In genomic region chr18:36191711-36192110, GRCh38 we compare ENCODE assay signal across 26 cellular contexts. TPM values are rescaled to one million over a fixed set of nuclear protein-coding genes. Genes with fewer than 3 reads are reported as not detected.
DNase-seq lines count a peak whose midpoint lies in the region; ATAC-seq, FAIRE-seq and TF ChIP-seq lines count a peak whose summit lies in the region.
"Had no signal": no experiment of that assay in that cellular context is flagged by ENCODE, and none has a peak within 500 bp of the region (broad histone marks: within the 10 kb centered on the region; RNA-seq: fewer than 3 reads in every experiment).

No MANE protein-coding gene starts in this region.

- H3K9me3 ChIP-seq in HepG2 (ENCODE audit: low read length) (no peaks in the 10 kb centered on the region), right lobe of liver (no peaks in the 10 kb centered on the region), HEK293 (ENCODE audit: control insufficient read depth, insufficient read depth, low read depth, low read length) (no peaks in the 10 kb centered on the region), K562 (replicated peaks; ENCODE audit: control insufficient read depth, insufficient read depth, low read depth, low read length) (no peaks in the 10 kb centered on the region)
- H3K9me3 ChIP-seq: A549, BE2C, BLaER1 had no signal

- WGBS in HepG2 (ENCODE audit: low lambda C conversion rate) = 100% methylated on average over 1 of the region's 1 CpG
- WGBS in right lobe of liver (ENCODE audit: insufficient coverage, low coverage, low lambda C conversion rate, missing lambda C conversion rate) = 100% methylated on average over 1 of the region's 1 CpG
- WGBS in K562 (ENCODE audit: insufficient coverage, low coverage, missing lambda C conversion rate) = 100% methylated on average over 1 of the region's 1 CpG

- TF ChIP-seq RAD21 in HepG2 (CRISPR knock-in tag; IDR thresholded peaks at IDR 0.05) (no peak), K562 (CRISPR knock-in tag; conservative IDR thresholded peaks at IDR 0.05 in 1 of 2, IDR thresholded peaks at IDR 0.05 in 1 of 2) (no peak)

- H3K27ac ChIP-seq in HepG2 (ENCODE audit: extremely low read length, insufficient read depth, low read length) (no peak overlapping the region), right lobe of liver (no peak overlapping the region), HEK293 (ENCODE audit: extremely low read depth, low read depth, low read length) (no peak overlapping the region), K562 (ENCODE audit: extremely low read depth, low read depth, low read length) (no peak overlapping the region)
- H3K27ac ChIP-seq: A549, BLaER1 had no signal

- peaks cover 4 to 15% of the 10 kb centered on the region in 2 experiments; a peak in 2 of 5 replicates for H3K36me3 ChIP-seq in HepG2 (replicated peaks in 1 of 2; ENCODE audit: control insufficient read depth in 1 of 2, insufficient read depth in 2 of 2, low read length in 2 of 2)
- peaks cover 0 to 6% (median 0%) of the 10 kb centered on the region in 4 donors for H3K36me3 ChIP-seq in right lobe of liver
- H3K36me3 ChIP-seq in HEK293 (ENCODE audit: control insufficient read depth in 2 of 2, insufficient read depth in 1 of 2, low read length in 2 of 2) = no peaks in the 10 kb centered on the region
- H3K36me3 ChIP-seq in K562 (ENCODE audit: control insufficient read depth, insufficient read depth, low read length) = peaks cover 14% of the 10 kb centered on the region
- H3K36me3 ChIP-seq: BE2C, BLaER1 had no signal

- H3K9me1 ChIP-seq in K562 (ENCODE audit: control insufficient read depth, insufficient read depth, low read length) = no peaks in the 10 kb centered on the region

- TF ChIP-seq EP300 in HepG2 (IDR thresholded peaks at IDR 0.05; ENCODE audit: low read depth in 2 of 2, low read length in 2 of 2) (no peak), HepG2 (CRISPR knock-in tag; IDR thresholded peaks at IDR 0.05; ENCODE audit: borderline replicate concordance) (no peak), K562 (IDR thresholded peaks at IDR 0.05; ENCODE audit: low read length) (no peak)

- CTCF ChIA-PET in HepG2 (lab: Yijun Ruan, JAX; ENCODE audit: low intra/inter-chr PET ratio, low total read pairs) = no interaction called here
- CTCF ChIA-PET in HEK293 (lab: Yijun Ruan, JAX) = no interaction called here
- CTCF ChIA-PET in K562 (lab: Yijun Ruan, JAX; ENCODE audit: low intra/inter-chr PET ratio) = no interaction called here

- H3K4me2 ChIP-seq in HepG2 (ENCODE audit: low read depth, low read length) (no peak overlapping the region), K562 (ENCODE audit: insufficient read depth, low read length) (no peak overlapping the region)
- H3K4me2 ChIP-seq: A549, BLaER1 had no signal

- TF ChIP-seq POLR2A in HepG2 (IDR thresholded peaks at IDR 0.05; ENCODE audit: insufficient read depth in 1 of 2, low read depth in 2 of 2, low read length in 2 of 2) (no peak), right lobe of liver (IDR thresholded peaks at IDR 0.05) (no peak), K562 (conservative IDR thresholded peaks at IDR 0.05) (no peak)

- no peak for DNase-seq in HepG2 (ENCODE audit: low spot score)
- no peak for DNase-seq in right lobe of liver
- no peak for DNase-seq in K562 (ENCODE audit: extremely low read depth in 1 of 4, low spot score in 3 of 4)
- no peak for DNase-seq in left ventricle myocardium superior
- DNase-seq in A172 (ENCODE audit: low spot score) = no peak
- DNase-seq: 8988T; BE2C; C1 segment of cervical spinal cord; CD4-positive, alpha-beta memory T cell; CD4-positive, CD25-positive, alpha-beta regulatory T cell; CD8-positive, alpha-beta memory T cell; COR-L47; DMS 273 treated with DMSO at 0.1 percent for 48 hours; DMS153; DMS53; DMS79; DND-41; EL; GDM1 had no signal

- POLR2A ChIA-PET in HepG2 (lab: Yijun Ruan, JAX) = interaction anchor here (6.5 kb wide), 1 partner anchor 62 kb away, joined by 42 read pairs; the partner anchor contains the start of genes ELP2 and SLC39A6
- POLR2A ChIA-PET in HEK293 (lab: Yijun Ruan, JAX) = no interaction called here
- POLR2A ChIA-PET in K562 (lab: Yijun Ruan, JAX) = interaction anchor here (0.6 to 1.4 kb wide), 5 partner anchors 21 to 100 kb away, joined by 3 to 4 read pairs (median 3); no protein-coding TSS in a partner anchor

- no peak for FAIRE-seq in HepG2 (lab: Jason Lieb, UNC)
- FAIRE-seq in K562 (lab: Jason Lieb, UNC) = no peak
- FAIRE-seq: A549, GM12878, GM12892, GM18507 had no signal

- no TSS peak for BruUV-seq in HepG2 (replicated peaks; lab: Mats Ljungman, UMichigan)
- no TSS peak for BruUV-seq in K562 (replicated peaks; lab: Mats Ljungman, UMichigan)

- H3K79me2 ChIP-seq in HepG2 (ENCODE audit: insufficient read depth, low read length) (peaks cover 36% of the 10 kb centered on the region), K562 (ENCODE audit: control insufficient read depth, insufficient read depth, low read length) (peaks cover 22% of the 10 kb centered on the region)

- in situ Hi-C loops in HepG2 (cut with HindIII; ENCODE audit: extremely low pct_ligation_motif_present, low pct_unique_long_range_greater_than_20kb) (no loop called here), K562 (cut with MboI) (no loop called here)

- TF ChIP-seq CTCF in HepG2 (CRISPR knock-in tag; IDR thresholded peaks at IDR 0.05) (no peak), right lobe of liver (IDR thresholded peaks at IDR 0.05) (no peak), HEK293 (tag by site-specific recombination; IDR thresholded peaks at IDR 0.05) (no peak), K562 (IDR thresholded peaks at IDR 0.05 in 2 of 3, conservative IDR thresholded peaks at IDR 0.05 in 1 of 3; ENCODE audit: insufficient read depth in 2 of 3, low read depth in 1 of 3, low read length in 3 of 3) (no peak)

- intact Hi-C loops in HepG2 (cut with micrococcal nuclease; ENCODE audit: unreplicated experiment) (no loop called here), right lobe of liver (cut with DNase I) (no loop called here), K562 (cut with micrococcal nuclease) (no loop called here), left ventricle myocardium superior (cut with micrococcal nuclease) (no loop called here)

- H2AFZ ChIP-seq in HepG2 (ENCODE audit: low read length) (no peak overlapping the region), K562 (ENCODE audit: low read depth, low read length) (no peak overlapping the region)

- H3K27me3 ChIP-seq in HepG2 (ENCODE audit: control insufficient read depth in 1 of 2, insufficient read depth in 2 of 2, low read length in 2 of 2) = no peaks in the 10 kb centered on the region; a peak in 1 of 5 replicates
- no peaks in the 10 kb centered on the region for H3K27me3 ChIP-seq in right lobe of liver
- no peaks in the 10 kb centered on the region for H3K27me3 ChIP-seq in K562 (ENCODE audit: control insufficient read depth in 2 of 2, insufficient read depth in 2 of 2, low read length in 2 of 2)
- H3K27me3 ChIP-seq: BE2C had no signal

- H3K4me3 ChIP-seq in HepG2 (replicated peaks in 1 of 3; ENCODE audit: insufficient read depth in 1 of 3, low read depth in 2 of 3, low read length in 3 of 3) = no peak overlapping the region
- no peak overlapping the region for H3K4me3 ChIP-seq in right lobe of liver
- H3K4me3 ChIP-seq in HEK293 (ENCODE audit: low read depth, low read length) = no peak overlapping the region
- no peak overlapping the region for H3K4me3 ChIP-seq in K562
- H3K4me3 ChIP-seq: A549, BLaER1, GM12878 had no signal

- peaks cover 27% of the 10 kb centered on the region for H3K4me1 ChIP-seq in HepG2 (ENCODE audit: insufficient read depth, low read length)
- peaks cover 0 to 13% (median 4%) of the 10 kb centered on the region in 4 donors for H3K4me1 ChIP-seq in right lobe of liver
- H3K4me1 ChIP-seq in HEK293 (ENCODE audit: control insufficient read depth, insufficient read depth, low read length) = no peaks in the 10 kb centered on the region
- H3K4me1 ChIP-seq in K562 (replicated peaks in 1 of 2; ENCODE audit: control insufficient read depth in 2 of 2, insufficient read depth in 2 of 2, low read length in 2 of 2) = peaks cover 12 to 22% of the 10 kb centered on the region in 2 experiments; a peak in 4 of 5 replicates
- H3K4me1 ChIP-seq: BE2C had no signal

- ATAC-seq in HepG2 (no peak), right lobe of liver (no peak), K562 (no peak), left ventricle myocardium superior (no peak)
- ATAC-seq: A549, GM12878 had no signal

- no peak overlapping the region for H3K9ac ChIP-seq in HepG2 (ENCODE audit: insufficient read depth, low read depth, low read length)
- no peak overlapping the region for H3K9ac ChIP-seq in K562 (ENCODE audit: insufficient read depth in 1 of 2, low read depth in 2 of 2, low read length in 2 of 2)
- H3K9ac ChIP-seq: BLaER1 had no signal

- H4K20me1 ChIP-seq in HepG2 (ENCODE audit: insufficient read depth, low read length) = no peaks in the 10 kb centered on the region
- 0 out of 2 replicates have a peak, but pooled peaks cover 5% of the 10 kb centered on the region for H4K20me1 ChIP-seq in K562 (replicated peaks; ENCODE audit: control insufficient read depth, insufficient read depth, low read length)
- H4K20me1 ChIP-seq: BLaER1 had no signal

RNA-seq across cellular contexts. Expression of gene MOCOS, which starts 4.4 kb away (rescaled TPM):
- total RNA-seq in HepG2 (2016; rRNA removed; fragmentation: Illumina TruSeq; extraction: Trizol) = 15.4 and 20.0 TPM in 2 replicates
- total RNA-seq in HepG2 (2016; cell fraction: cytosol; rRNA removed; fragmentation: Illumina TruSeq; extraction: Trizol; ENCODE audit: low read depth) = 6.6 TPM in 2 replicates
- total RNA-seq in HepG2 (2016; cell fraction: insoluble cytoplasmic fraction; rRNA removed; fragmentation: Illumina TruSeq; extraction: Trizol) = 16.3 and 19.1 TPM in 2 replicates
- 9.0 TPM in 2 replicates for total RNA-seq in HepG2 (2016; cell fraction: membrane; rRNA removed; fragmentation: Illumina TruSeq; extraction: Trizol)
- 10.5 and 13.5 TPM in 2 replicates for total RNA-seq in HepG2 (2016; cell fraction: nucleus; rRNA removed; fragmentation: Illumina TruSeq; extraction: Trizol)
- 7.7 and 10.1 TPM in 2 replicates for polyA plus RNA-seq in HepG2 (2011; rRNA removed)
- 6.0 and 7.8 TPM in 2 replicates for polyA plus RNA-seq in HepG2 (2011; cell fraction: cytosol; rRNA removed)
- polyA plus RNA-seq in HepG2 (2011; cell fraction: nucleus; rRNA removed) = 9.4 and 10.7 TPM in 2 replicates
- polyA plus RNA-seq in HepG2 (2012) = 7.5 and 8.7 TPM in 2 replicates
- polyA plus RNA-seq in HepG2 (2016; cell fraction: cytosol; fragmentation: Illumina TruSeq; extraction: Trizol; ENCODE audit: low read depth) = 2.9 and 3.1 TPM in 2 replicates
- polyA plus RNA-seq in HepG2 (2016; cell fraction: insoluble cytoplasmic fraction; fragmentation: Illumina TruSeq; extraction: Trizol; ENCODE audit: low read depth) = 21.6 and 25.3 TPM in 2 replicates
- 7.1 and 8.1 TPM in 2 replicates for polyA plus RNA-seq in HepG2 (2016; cell fraction: membrane; fragmentation: Illumina TruSeq; extraction: Trizol; ENCODE audit: low read depth)
- 13.4 and 18.9 TPM in 2 replicates for polyA plus RNA-seq in HepG2 (2016; cell fraction: nucleus; fragmentation: Illumina TruSeq; extraction: Trizol; ENCODE audit: insufficient read depth, low read depth)
- 28.6 and 205 TPM in 2 replicates for polyA minus RNA-seq in HepG2 (2011; rRNA and poly(A)+ RNA removed; ENCODE audit: low replicate concordance)
- 9.8 and 12.9 TPM in 2 replicates for polyA minus RNA-seq in HepG2 (2011; cell fraction: cytosol; rRNA and poly(A)+ RNA removed)
- 16.5 and 21.5 TPM in 2 replicates for polyA minus RNA-seq in HepG2 (2011; cell fraction: nucleus; rRNA and poly(A)+ RNA removed)
- 10 to 100 TPM; 12.2 to 35.2 (median 25.2) TPM for total RNA-seq in right lobe of liver
- total RNA-seq in K562 (2011; cell fraction: chromatin; rRNA removed; ENCODE audit: low replicate concordance) = 13.8 and 19.3 TPM in 2 replicates
- 11.7 and 12.5 TPM in 2 replicates for total RNA-seq in K562 (2011; cell fraction: nucleolus; rRNA removed)
- total RNA-seq in K562 (2011; cell fraction: nucleoplasm; rRNA removed) = 13.4 and 14.2 TPM in 2 replicates
- total RNA-seq in K562 (2014; rRNA removed) = 8.4 and 11.8 TPM in 2 replicates
- total RNA-seq in K562 (2014; rRNA removed; fragmentation: Illumina TruSeq; extraction: Trizol) = 11.5 and 11.8 TPM in 2 replicates
- 7.7 TPM in 2 replicates for total RNA-seq in K562 (2015; rRNA removed; fragmentation: Illumina TruSeq; extraction: Trizol)
- total RNA-seq in K562 (2021) = 12.4 TPM in 2 replicates
- polyA plus RNA-seq in K562 (2011; rRNA removed) = 8.1 and 8.6 TPM in 2 replicates
- 6.4 and 6.8 TPM in 2 replicates for polyA plus RNA-seq in K562 (2011; cell fraction: cytosol; rRNA removed)
- 11.0 and 12.3 TPM in 2 replicates for polyA plus RNA-seq in K562 (2011; cell fraction: nucleus; rRNA removed)
- polyA plus RNA-seq in K562 (2012) = 6.5 and 17.9 TPM in 2 replicates
- polyA plus RNA-seq in K562 (2014; fragmentation: Illumina TruSeq; extraction: Trizol) = 8.4 and 9.2 TPM in 2 replicates
- 1 to 10 TPM; 4.5 to 4.6 TPM for polyA plus RNA-seq in K562 (2014; fragmentation: Nextera tagmentation; extraction: Ambion mirVana)
- polyA plus RNA-seq in K562 (2014; rRNA removed) = 9.1 and 12.1 TPM in 2 replicates
- polyA minus RNA-seq in K562 (2011; rRNA and poly(A)+ RNA removed) = 10.8 and 12.7 TPM in 2 replicates
- polyA minus RNA-seq in K562 (2011; cell fraction: cytosol; rRNA and poly(A)+ RNA removed) = 6.4 and 6.6 TPM in 2 replicates
- polyA minus RNA-seq in K562 (2011; cell fraction: nucleus; rRNA and poly(A)+ RNA removed) = 7.4 and 11.7 TPM in 2 replicates
- 0.27 TPM for total RNA-seq in left ventricle myocardium superior
- total RNA-seq in A172 (2014; rRNA removed; shearing (Covaris generic)) = 3.3 and 3.9 TPM in 2 replicates
- total RNA-seq: CD4-positive, CD25-positive, alpha-beta regulatory T cell; G401 had no signal

Comparison
In these comparisons a context has a peak if more than half of its experiments do, and no peak if none do; other contexts are left out.
1. Of the 241 proteins assayed by ChIP-seq in both HepG2 and K562: peak only in HepG2: none; only in K562: none; in both: ZKSCAN1; in neither: 240.